ENCODE assay signal across 17 cellular contexts in the genomic region with DNA sequence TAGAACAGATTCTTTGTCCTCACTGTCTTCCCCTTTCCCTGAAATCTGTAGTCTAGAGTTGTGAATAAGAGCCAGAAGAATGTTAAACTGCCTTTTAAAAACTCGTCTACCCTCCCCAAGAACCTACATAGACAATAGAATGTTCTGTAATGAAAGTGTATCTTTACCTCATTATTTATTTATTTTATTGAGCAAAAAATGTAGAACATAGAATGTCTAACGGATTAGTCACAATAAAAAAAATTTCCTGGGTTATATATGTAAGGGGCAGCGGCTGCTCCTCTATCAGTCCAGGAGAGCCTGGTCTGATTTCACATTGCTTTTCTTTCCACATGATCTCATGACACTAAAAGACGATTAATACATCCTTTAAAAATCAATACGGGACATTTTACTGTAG.
DNase-seq lines count a peak whose midpoint lies in the region; ATAC-seq and TF ChIP-seq lines count a peak whose summit lies in the region.
"Had no signal": no experiment of that assay in that cellular context is flagged by ENCODE, and none has a peak within 500 bp of the region (broad histone marks: within the 10 kb centered on the region; RNA-seq: fewer than 3 reads in every experiment).

No MANE protein-coding gene starts in this region.

- BruUV-seq in Calu3 (replicated peaks; lab: Mats Ljungman, UMichigan) = no TSS peak

- TF ChIP-seq CTCF in Calu3 (IDR thresholded peaks at IDR 0.05; ENCODE audit: unreplicated experiment) (no peak), RWPE1 (conservative IDR thresholded peaks at IDR 0.05; ENCODE audit: low read depth) (no peak), endothelial cell (IDR thresholded peaks at IDR 0.05; ENCODE audit: unreplicated experiment) (no peak)

- peaks cover 54% of the 10 kb centered on the region for H3K4me1 Mint-ChIP-seq in Calu3 (ENCODE audit: low read depth, unreplicated experiment)
- no peaks in the 10 kb centered on the region for H3K4me1 Mint-ChIP-seq in endothelial cell (ENCODE audit: unreplicated experiment)
- H3K4me1 Mint-ChIP-seq: activated naive CD4-positive, alpha-beta T cell treated with anti-CD3 and anti-CD28 coated beads, Interleukin-2, amount 50 U/mL, for 24 hours; naive thymus-derived CD8-positive, alpha-beta T cell had no signal

- CTCF ChIA-PET in Calu3 (lab: Charles Lee) (interaction anchor here (0.6 kb wide), 1 partner anchor 146 kb away, joined by 4 read pairs; no protein-coding TSS in a partner anchor), RWPE1 (lab: Yijun Ruan, JAX) (no interaction called here)

- POLR2A ChIA-PET in RWPE1 (lab: Yijun Ruan, JAX; ENCODE audit: low non-redundant PET) = no interaction called here

- H3K36me3 Mint-ChIP-seq in Calu3 (ENCODE audit: insufficient read depth, unreplicated experiment) (peaks cover 5% of the 10 kb centered on the region), endothelial cell (ENCODE audit: low read depth, unreplicated experiment) (no peaks in the 10 kb centered on the region)
- H3K36me3 Mint-ChIP-seq: activated naive CD4-positive, alpha-beta T cell treated with anti-CD3 and anti-CD28 coated beads, Interleukin-2, amount 50 U/mL, for 24 hours had no signal

- intact Hi-C loops in Calu3 (cut with micrococcal nuclease; ENCODE audit: unreplicated experiment) = no loop called here
- intact Hi-C loops in head of caudate nucleus (cut with DNase I) = no loop called here

- H3K9me3 Mint-ChIP-seq in Calu3 (ENCODE audit: low read depth, unreplicated experiment) (no peaks in the 10 kb centered on the region), endothelial cell (ENCODE audit: unreplicated experiment) (no peaks in the 10 kb centered on the region)
- H3K9me3 Mint-ChIP-seq: activated naive CD4-positive, alpha-beta T cell treated with anti-CD3 and anti-CD28 coated beads, Interleukin-2, amount 50 U/mL, for 24 hours; naive thymus-derived CD8-positive, alpha-beta T cell had no signal

- H3K4me3 Mint-ChIP-seq in Calu3 (ENCODE audit: low read depth, unreplicated experiment) = peak overlapping the region; percentile 17
- no peak overlapping the region for H3K4me3 Mint-ChIP-seq in endothelial cell (ENCODE audit: unreplicated experiment)
- H3K4me3 Mint-ChIP-seq: activated naive CD4-positive, alpha-beta T cell treated with anti-CD3 and anti-CD28 coated beads, Interleukin-2, amount 50 U/mL, for 24 hours; naive thymus-derived CD8-positive, alpha-beta T cell had no signal

- no peak overlapping the region for H3K27ac ChIP-seq in RWPE1
- H3K27ac ChIP-seq: thyroid gland had no signal

- no peak for ATAC-seq in GM19395 (IDR thresholded peaks at IDR 0.05; ENCODE audit: unreplicated experiment)
- ATAC-seq: naive thymus-derived CD8-positive, alpha-beta T cell had no signal

- DNase-seq in Calu3 (peak; percentile 41), RWPE1 (ENCODE audit: low spot score) (peak; percentile 74), dedifferentiated amniotic fluid mesenchymal stem cell (ENCODE audit: extremely low spot score) (peak; percentile 15), myocyte (ENCODE audit: low read depth) (peak; percentile 33), head of caudate nucleus (no peak), NCI-H2227 treated with DMSO at 0.1 percent for 48 hours (lab: John Stamatoyannopoulos, UW) (no peak), endothelial cell (ENCODE audit: low spot score) (no peak)
- DNase-seq: activated T-cell treated with anti-CD3 and anti-CD28 coated beads for 4 hours; erythroblast; MG63; naive thymus-derived CD8-positive, alpha-beta T cell; NCI-H187; NCI-H510A treated with DMSO at 0.1 percent for 48 hours; stimulated activated CD4-positive, alpha-beta T cell treated with anti-CD3 and anti-CD28 coated beads, Interleukin-4, amount 100 ng/mL, for 24 hours; thyroid gland had no signal

- H3K27ac Mint-ChIP-seq in Calu3 (ENCODE audit: unreplicated experiment) = peak overlapping the region; percentile 73
- H3K27ac Mint-ChIP-seq in endothelial cell (ENCODE audit: unreplicated experiment) = no peak overlapping the region
- H3K27ac Mint-ChIP-seq: activated naive CD4-positive, alpha-beta T cell treated with anti-CD3 and anti-CD28 coated beads, Interleukin-2, amount 50 U/mL, for 24 hours; naive thymus-derived CD8-positive, alpha-beta T cell had no signal

- no peaks in the 10 kb centered on the region for H3K27me3 Mint-ChIP-seq in Calu3 (ENCODE audit: unreplicated experiment)
- no peaks in the 10 kb centered on the region for H3K27me3 Mint-ChIP-seq in endothelial cell (ENCODE audit: unreplicated experiment)
- H3K27me3 Mint-ChIP-seq: activated naive CD4-positive, alpha-beta T cell treated with anti-CD3 and anti-CD28 coated beads, Interleukin-2, amount 50 U/mL, for 24 hours had no signal

Comparison
In these comparisons a context has a peak if more than half of its experiments do, and no peak if none do; other contexts are left out.
1. DNase-seq: peak in Calu3 (single experiment), RWPE1 (single experiment), dedifferentiated amniotic fluid mesenchymal stem cell (single experiment) and myocyte (single experiment); none in head of caudate nucleus (0 of 42), NCI-H2227 treated with DMSO at 0.1 percent for 48 hours (single experiment) and endothelial cell (single experiment).